In genomic region chr5:149550608-149551226, GRCh38 we compare ENCODE assay signal across 8 cellular contexts. TPM values are rescaled to one million over a fixed set of nuclear protein-coding genes. Genes with fewer than 3 reads are reported as not detected.
DNase-seq lines count a peak whose midpoint lies in the region; ATAC-seq, FAIRE-seq and TF ChIP-seq lines count a peak whose summit lies in the region.

No MANE protein-coding gene starts in this region.

- H3K27ac ChIP-seq in pancreas: peak overlapping the region; percentile 90 to 97 (median 96)

- DNase-seq in NCI-H1092 treated with DMSO at 0.1 percent for 48 hours (lab: John Stamatoyannopoulos, UW) (peak; percentile 12), NCI-H1092 (lab: John Stamatoyannopoulos, UW) (no peak), foreskin fibroblast (peak in 1 of 2 donors; percentile 23), pancreas (peak in 4 of 6 donors; percentile 16 to 77 (median 48)), NCI-H2227 treated with DMSO at 0.1 percent for 48 hours (lab: John Stamatoyannopoulos, UW) (no peak)
- peak; percentile 12 for DNase-seq in activated CD4-positive, alpha-beta T cell treated with anti-CD3 and anti-CD28 coated beads, Interleukin-2, amount 50 U/mL, for 1 hour

- 0% methylated on average over 39 of the region's 39 CpGs for WGBS in pancreas, 2 donors

- TF ChIP-seq CTCF in foreskin fibroblast (IDR thresholded peaks at IDR 0.05; ENCODE audit: low read depth, low read length) (no peak), pancreas (IDR thresholded peaks at IDR 0.05) (no peak)

- intact Hi-C loops in pancreas (cut with DNase I): no loop called here

- no peaks in the 10 kb centered on the region for H3K27me3 ChIP-seq in pancreas

- FAIRE-seq in pancreas (lab: Jason Lieb, UNC): no peak

- no peaks in the 10 kb centered on the region for H3K9me3 ChIP-seq in pancreas

- ATAC-seq in HG03045 (IDR thresholded peaks at IDR 0.05; ENCODE audit: unreplicated experiment) (peak; percentile 4), pancreas (peak; percentile 12 to 32 (median 22)), HG02970 (IDR thresholded peaks at IDR 0.05; ENCODE audit: low FRiP score, unreplicated experiment) (no peak)

- peaks cover 12 to 29% (median 14%) of the 10 kb centered on the region in 3 donors for H3K4me1 ChIP-seq in pancreas

- no peaks in the 10 kb centered on the region for H3K36me3 ChIP-seq in pancreas

- H3K4me3 ChIP-seq in foreskin fibroblast (ENCODE audit: low read depth in 1 of 2, low read length in 2 of 2): peak overlapping the region; percentile 100
- peak overlapping the region; percentile 65 to 97 (median 86) for H3K4me3 ChIP-seq in pancreas

RNA-seq across cellular contexts. Expression of gene CSNK1A1, which starts 0.5 kb away (rescaled TPM):
- 10 to 100 TPM; 60.5 to 98.1 (median 83.0) TPM for total RNA-seq in pancreas
- polyA plus RNA-seq in pancreas: 10 to 100 TPM; 23.0 to 41.0 TPM

RNA-seq across cellular contexts. Expression of gene ARHGEF37, which starts 30.6 kb away (rescaled TPM):
- 10 to 100 TPM in 1 of 6 donors, 1 to 10 TPM in 5; 7.6 to 13.6 (median 9.7) TPM for total RNA-seq in pancreas
- polyA plus RNA-seq in pancreas: 1 to 10 TPM; 5.7 to 7.8 TPM

Comparison
In these comparisons a context has a peak if more than half of its experiments do, and no peak if none do; other contexts are left out.
1. DNase-seq: peak in NCI-H1092 treated with DMSO at 0.1 percent for 48 hours (single experiment), activated CD4-positive, alpha-beta T cell treated with anti-CD3 and anti-CD28 coated beads, Interleukin-2, amount 50 U/mL, for 1 hour (single experiment) and pancreas (4 of 6); none in NCI-H1092 (single experiment) and NCI-H2227 treated with DMSO at 0.1 percent for 48 hours (single experiment).